Comparison of ENCODE assay signal across 13 cellular contexts in genomic region chr2:17644997-17645715, GRCh38.
DNase-seq lines count a peak whose midpoint lies in the region; TF ChIP-seq lines count a peak whose summit lies in the region.
"Had no signal": no experiment of that assay in that cellular context is flagged by ENCODE, and none has a peak within 500 bp of the region (broad histone marks: within the 10 kb centered on the region; RNA-seq: fewer than 3 reads in every experiment).

No MANE protein-coding gene starts in this region.

- H3K27ac ChIP-seq in AG04450 (ENCODE audit: low read depth, low read length) (peak overlapping the region; percentile 48), tibial artery (no peak overlapping the region)
- H3K27ac ChIP-seq: left lung, SJCRH30 had no signal

- H3K36me3 Mint-ChIP-seq in dendritic cell treated with granulocyte-macrophage colony-stimulating factor and Interleukin-4, amounts not matched to agents 40 ng/mL and 50 ng/mL, for 4 days (ENCODE audit: low read depth), result no peaks in the 10 kb centered on the region
- H3K36me3 Mint-ChIP-seq: activated naive CD4-positive, alpha-beta T cell treated with anti-CD3 and anti-CD28 coated beads, Interleukin-2, amount 50 U/mL, for 24 hours had no signal

- H3K27me3 ChIP-seq in AG04450 (ENCODE audit: control insufficient read depth, insufficient read depth, low read length) (no peaks in the 10 kb centered on the region), MG63 (no peaks in the 10 kb centered on the region), tibial artery (no peaks in the 10 kb centered on the region)
- H3K27me3 ChIP-seq: left lung, SJCRH30 had no signal

- H3K4me3 ChIP-seq in AG04450 (ENCODE audit: low read depth, low read length) (no peak overlapping the region), MG63 (no peak overlapping the region), tibial artery (no peak overlapping the region)
- H3K4me3 ChIP-seq: K562, left lung, SJCRH30 had no signal

- intact Hi-C loops in dendritic cell treated with granulocyte-macrophage colony-stimulating factor and Interleukin-4, amounts not matched to agents 40 ng/mL and 50 ng/mL, for 4 days (cut with micrococcal nuclease), result no loop called here
- intact Hi-C loops in tibial artery (cut with DNase I; ENCODE audit: low total_unique reads), result no loop called here

- H3K4me3 Mint-ChIP-seq in dendritic cell treated with granulocyte-macrophage colony-stimulating factor and Interleukin-4, amounts not matched to agents 40 ng/mL and 50 ng/mL, for 4 days, result no peak overlapping the region
- H3K4me3 Mint-ChIP-seq: activated naive CD4-positive, alpha-beta T cell treated with anti-CD3 and anti-CD28 coated beads, Interleukin-2, amount 50 U/mL, for 24 hours had no signal

- no peak for TF ChIP-seq CTCF in AG04450 (IDR thresholded peaks at IDR 0.05; ENCODE audit: low read depth, low read length)
- TF ChIP-seq CTCF in tibial artery (IDR thresholded peaks at IDR 0.05), result no peak

- POLR2A ChIA-PET in AG04450 (lab: Yijun Ruan, JAX), result interaction anchor here (1.6 kb wide), 2 partner anchors 50 to 105 kb away, joined by 3 to 4 read pairs; partner anchors contain the start of gene VSNL1

- H3K4me1 Mint-ChIP-seq in dendritic cell treated with granulocyte-macrophage colony-stimulating factor and Interleukin-4, amounts not matched to agents 40 ng/mL and 50 ng/mL, for 4 days (ENCODE audit: low read depth), result peaks cover 64% of the 10 kb centered on the region

- CTCF ChIA-PET in AG04450 (lab: Charles Lee), result interaction anchor here (0.6 to 5.6 kb wide), 26 partner anchors 10 to 873 kb away, joined by 3 to 118 read pairs (median 6); partner anchors contain the start of gene VSNL1

- peaks cover 0 to 15% (median 5%) of the 10 kb centered on the region in 4 donors for H3K4me1 ChIP-seq in tibial artery

- H3K9me3 Mint-ChIP-seq in dendritic cell treated with granulocyte-macrophage colony-stimulating factor and Interleukin-4, amounts not matched to agents 40 ng/mL and 50 ng/mL, for 4 days, result no peaks in the 10 kb centered on the region
- H3K9me3 Mint-ChIP-seq: activated naive CD4-positive, alpha-beta T cell treated with anti-CD3 and anti-CD28 coated beads, Interleukin-2, amount 50 U/mL, for 24 hours had no signal

- H3K9me3 ChIP-seq in AG04450 (ENCODE audit: control insufficient read depth, insufficient read depth, low read length), result no peaks in the 10 kb centered on the region
- H3K9me3 ChIP-seq in MG63, result no peaks in the 10 kb centered on the region
- no peaks in the 10 kb centered on the region for H3K9me3 ChIP-seq in tibial artery
- H3K9me3 ChIP-seq: left lung, SJCRH30 had no signal

- no peaks in the 10 kb centered on the region for H3K27me3 Mint-ChIP-seq in dendritic cell treated with granulocyte-macrophage colony-stimulating factor and Interleukin-4, amounts not matched to agents 40 ng/mL and 50 ng/mL, for 4 days
- H3K27me3 Mint-ChIP-seq: activated naive CD4-positive, alpha-beta T cell treated with anti-CD3 and anti-CD28 coated beads, Interleukin-2, amount 50 U/mL, for 24 hours had no signal

- DNase-seq in AG04450 (ENCODE audit: low read depth, low spot score), result no peak
- peak; percentile 63 for DNase-seq in MG63
- DNase-seq in myocyte (ENCODE audit: low read depth), result peak; percentile 90
- DNase-seq in cortex of kidney (lab: John Stamatoyannopoulos, UW), result no peak
- DNase-seq in NCI-H69 (lab: John Stamatoyannopoulos, UW), result no peak
- no peak for DNase-seq in tibial artery
- no peak for DNase-seq in medulla oblongata (ENCODE audit: extremely low spot score)
- DNase-seq: activated CD8-positive, alpha-beta memory T cell treated with anti-CD3 and anti-CD28 coated beads, Interleukin-2, amount 50 U/mL, for 48 hours; left lung had no signal

- peak overlapping the region; percentile 78 for H3K27ac Mint-ChIP-seq in dendritic cell treated with granulocyte-macrophage colony-stimulating factor and Interleukin-4, amounts not matched to agents 40 ng/mL and 50 ng/mL, for 4 days
- H3K27ac Mint-ChIP-seq: activated naive CD4-positive, alpha-beta T cell treated with anti-CD3 and anti-CD28 coated beads, Interleukin-2, amount 50 U/mL, for 24 hours had no signal

- no peaks in the 10 kb centered on the region for H3K36me3 ChIP-seq in MG63
- H3K36me3 ChIP-seq in tibial artery, result no peaks in the 10 kb centered on the region
- H3K36me3 ChIP-seq: left lung, SJCRH30 had no signal

Comparison
In these comparisons a context has a peak if more than half of its experiments do, and no peak if none do; other contexts are left out.
1. DNase-seq: peak in MG63 (single experiment) and myocyte (single experiment); none in AG04450 (single experiment), cortex of kidney (single experiment), NCI-H69 (single experiment), tibial artery (0 of 2) and medulla oblongata (single experiment).